Comparison of ENCODE assay signal across 1 cellular context in genomic region chr12:92070054-92070863, GRCh38.
TF ChIP-seq lines count a peak whose summit lies in the region.

No MANE protein-coding gene starts in this region.

TF ChIP-seq in HepG2, 621 proteins besides CTCF, POLR2A, EP300 and RAD21 (continued from another document and continues in another):
- no peak for TF ChIP-seq UBTF (CRISPR knock-in tag; IDR thresholded peaks at IDR 0.05)
- TF ChIP-seq ZNF83 (CRISPR knock-in tag; IDR thresholded peaks at IDR 0.05; ENCODE audit: borderline replicate concordance) = no peak
- no peak for TF ChIP-seq BRF2 (CRISPR knock-in tag; IDR thresholded peaks at IDR 0.05)
- peak; percentile 52 for TF ChIP-seq STAG1 (CRISPR knock-in tag; IDR thresholded peaks at IDR 0.05)
- no peak for TF ChIP-seq SOX6 (IDR thresholded peaks at IDR 0.05)
- TF ChIP-seq SOX6 (CRISPR knock-in tag; IDR thresholded peaks at IDR 0.05) = 0 out of 2 replicates have a peak, but pooled peaks have one; percentile 33
- TF ChIP-seq ERF (CRISPR knock-in tag; IDR thresholded peaks at IDR 0.05) = peak; percentile 42; the same call in 1 of the 2 replicates
- peak; percentile 14; the same call in 1 of the 2 replicates for TF ChIP-seq ZNF652 (CRISPR knock-in tag; IDR thresholded peaks at IDR 0.05; ENCODE audit: borderline replicate concordance, low read depth)
- no peak for TF ChIP-seq ARHGAP35 (CRISPR knock-in tag; IDR thresholded peaks at IDR 0.05; ENCODE audit: borderline replicate concordance)
- 0 out of 2 replicates have a peak, but pooled peaks have one; percentile 39 for TF ChIP-seq PATZ1 (CRISPR knock-in tag; IDR thresholded peaks at IDR 0.05)
- TF ChIP-seq FOXP1 (IDR thresholded peaks at IDR 0.05) = no peak
- peak; percentile 86 for TF ChIP-seq FOXP1 (CRISPR knock-in tag; IDR thresholded peaks at IDR 0.05)
- peak; percentile 69 for TF ChIP-seq GATAD2A (CRISPR knock-in tag; IDR thresholded peaks at IDR 0.05)
- 0 out of 2 replicates have a peak, but pooled peaks have one; percentile 22 for TF ChIP-seq YEATS2 (CRISPR knock-in tag; IDR thresholded peaks at IDR 0.05; ENCODE audit: borderline replicate concordance)
- TF ChIP-seq GFI1 (CRISPR knock-in tag; IDR thresholded peaks at IDR 0.05; ENCODE audit: borderline replicate concordance) = peak; percentile 54
- TF ChIP-seq ZNF7 (CRISPR knock-in tag; IDR thresholded peaks at IDR 0.05) = no peak
- TF ChIP-seq TOE1 (CRISPR knock-in tag; IDR thresholded peaks at IDR 0.05) = no peak
- peak; percentile 37; the same call in 1 of the 2 replicates for TF ChIP-seq CBX5 (CRISPR knock-in tag; IDR thresholded peaks at IDR 0.05; ENCODE audit: borderline replicate concordance)
- peak; percentile 68; the same call in 1 of the 2 replicates for TF ChIP-seq ZNF3 (CRISPR knock-in tag; IDR thresholded peaks at IDR 0.05)
- peak; percentile 40; the same call in 1 of the 2 replicates for TF ChIP-seq FOXA3 (CRISPR knock-in tag; IDR thresholded peaks at IDR 0.05)
- TF ChIP-seq DZIP1 (CRISPR knock-in tag; IDR thresholded peaks at IDR 0.05) = no peak
- no peak for TF ChIP-seq ZNF879 (CRISPR knock-in tag; IDR thresholded peaks at IDR 0.05)
- peak; percentile 40; the same call in 1 of the 2 replicates for TF ChIP-seq HOMEZ (CRISPR knock-in tag; IDR thresholded peaks at IDR 0.05; ENCODE audit: low read depth)
- TF ChIP-seq ELF3 (CRISPR knock-in tag; IDR thresholded peaks at IDR 0.05) = peak; percentile 47; the same call in 1 of the 2 replicates
- TF ChIP-seq SIX1 (CRISPR knock-in tag; IDR thresholded peaks at IDR 0.05; ENCODE audit: borderline replicate concordance) = 0 out of 2 replicates have a peak, but pooled peaks have one; percentile 13
- no peak for TF ChIP-seq MXD1 (CRISPR knock-in tag; IDR thresholded peaks at IDR 0.05)
- peak; percentile 65 for TF ChIP-seq FOSL2 (CRISPR knock-in tag; IDR thresholded peaks at IDR 0.05)
- TF ChIP-seq ZSCAN29 (CRISPR knock-in tag; conservative IDR thresholded peaks at IDR 0.05) = peak; percentile 39; the same call in 1 of the 2 replicates
- TF ChIP-seq ELF1 (CRISPR knock-in tag; IDR thresholded peaks at IDR 0.05) = no peak
- TF ChIP-seq ZFX (CRISPR knock-in tag; IDR thresholded peaks at IDR 0.05; ENCODE audit: low read depth) = 0 out of 2 replicates have a peak, but pooled peaks have one; percentile 27
- peak; percentile 10; the same call in 1 of the 2 replicates for TF ChIP-seq PHF8 (CRISPR knock-in tag; IDR thresholded peaks at IDR 0.05)
- TF ChIP-seq SOX13 (IDR thresholded peaks at IDR 0.05) = no peak
- peak in 1 of 2 experiments; percentile 68; a peak in 2 of 4 replicates for TF ChIP-seq SOX13 (CRISPR knock-in tag; conservative IDR thresholded peaks at IDR 0.05 in 1 of 2, IDR thresholded peaks at IDR 0.05 in 1 of 2)
- no peak for TF ChIP-seq GABPA (IDR thresholded peaks at IDR 0.05; ENCODE audit: low read depth, low read length)
- TF ChIP-seq GABPA (CRISPR knock-in tag; IDR thresholded peaks at IDR 0.05; ENCODE audit: low read depth) = no peak; the same call in 1 of the 2 replicates
- peak; percentile 18; the same call in 1 of the 2 replicates for TF ChIP-seq NFIC (IDR thresholded peaks at IDR 0.05; ENCODE audit: low read length)
- TF ChIP-seq MXI1 (IDR thresholded peaks at IDR 0.05; ENCODE audit: borderline replicate concordance, low read depth, low read length) = peak; percentile 41; the same call in 1 of the 3 replicates
- TF ChIP-seq FOXO1 (CRISPR knock-in tag; IDR thresholded peaks at IDR 0.05) = 0 out of 2 replicates have a peak, but pooled peaks have one; percentile 47
- peak; percentile 90 for TF ChIP-seq HNF1A (IDR thresholded peaks at IDR 0.05; ENCODE audit: low read depth)
- TF ChIP-seq HNF1A (CRISPR knock-in tag; IDR thresholded peaks at IDR 0.05; ENCODE audit: borderline replicate concordance) = peak; percentile 86
- TF ChIP-seq POGZ (CRISPR knock-in tag; IDR thresholded peaks at IDR 0.05) = 0 out of 2 replicates have a peak, but pooled peaks have one; percentile 28
- TF ChIP-seq ARID3A (IDR thresholded peaks at IDR 0.05; ENCODE audit: low read depth, low read length) = peak; percentile 38; the same call in 1 of the 2 replicates
- TF ChIP-seq ZNF44 (CRISPR knock-in tag; IDR thresholded peaks at IDR 0.05) = no peak
- no peak for TF ChIP-seq SETDB1 (CRISPR knock-in tag; IDR thresholded peaks at IDR 0.05; ENCODE audit: borderline replicate concordance)
- TF ChIP-seq ZNF501 (CRISPR knock-in tag; IDR thresholded peaks at IDR 0.05) = 0 out of 2 replicates have a peak, but pooled peaks have one; percentile 48
- TF ChIP-seq SMC3 (IDR thresholded peaks at IDR 0.05; ENCODE audit: low read length) = peak; percentile 24; the same call in 1 of the 2 replicates
- no peak for TF ChIP-seq ATRX (CRISPR knock-in tag; IDR thresholded peaks at IDR 0.05; ENCODE audit: borderline replicate concordance)
- peak; percentile 47 for TF ChIP-seq TEAD3 (CRISPR knock-in tag; optimal IDR thresholded peaks at IDR 0.05; ENCODE audit: borderline replicate concordance)
